Comparison of ENCODE assay signal across 8 cellular contexts in genomic region chr1:206933333-206933945, GRCh38. TPM values are rescaled to one million over a fixed set of nuclear protein-coding genes. Genes with fewer than 3 reads are reported as not detected.
DNase-seq lines count a peak whose midpoint lies in the region; ATAC-seq and TF ChIP-seq lines count a peak whose summit lies in the region.

No MANE protein-coding gene starts in this region.

- CTCF ChIA-PET in BJ (lab: Yijun Ruan, JAX): interaction anchor here (1.0 to 4.6 kb wide), 5 partner anchors 8 to 124 kb away, joined by 3 to 22 read pairs (median 3); partner anchors contain the start of genes FCAMR and PIGR

- ATAC-seq in psoas muscle: peak in 2 of 4 donors; percentile 55 to 62
- no peak for ATAC-seq in HG03159 (IDR thresholded peaks at IDR 0.05; ENCODE audit: unreplicated experiment)
- no peak for ATAC-seq in GM21447 (IDR thresholded peaks at IDR 0.05; ENCODE audit: unreplicated experiment)

- H3K4me3 ChIP-seq in BJ (ENCODE audit: low read depth, low read length) (no peak overlapping the region), HL-60 (replicated peaks; ENCODE audit: insufficient read depth, low read length) (no peak overlapping the region), psoas muscle (no peak overlapping the region)

- TF ChIP-seq CTCF in BJ (IDR thresholded peaks at IDR 0.05; ENCODE audit: insufficient read depth, low read depth, low read length): peak; percentile 59
- TF ChIP-seq CTCF in HL-60 (IDR thresholded peaks at IDR 0.05; ENCODE audit: insufficient read depth, low read length): peak; percentile 63
- TF ChIP-seq CTCF in psoas muscle (IDR thresholded peaks at IDR 0.05): peak; percentile 34

- H3K36me3 ChIP-seq in BJ (ENCODE audit: control insufficient read depth, insufficient read depth, low read length) (no peaks in the 10 kb centered on the region), psoas muscle (ENCODE audit: insufficient read depth in 1 of 2, low read depth in 1 of 2) (no peaks in the 10 kb centered on the region)

- H3K27me3 ChIP-seq in BJ (ENCODE audit: control insufficient read depth, insufficient read depth, low read length) (no peaks in the 10 kb centered on the region), HL-60 (ENCODE audit: insufficient read depth, poor library complexity, severe bottlenecking) (no peaks in the 10 kb centered on the region), psoas muscle (ENCODE audit: insufficient read depth in 3 of 3, low read length in 2 of 3) (no peaks in the 10 kb centered on the region)

- H3K4me1 ChIP-seq in psoas muscle: no peaks in the 10 kb centered on the region

- H3K27ac ChIP-seq in HL-60 (replicated peaks): no peak overlapping the region
- H3K27ac ChIP-seq in psoas muscle: no peak overlapping the region

- POLR2A ChIA-PET in BJ (lab: Charles Lee): interaction anchor here (0.7 kb wide), 1 partner anchor 15 kb away, joined by 6 read pairs; no protein-coding TSS in a partner anchor

- H3K9me3 ChIP-seq in psoas muscle: no peaks in the 10 kb centered on the region

- intact Hi-C loops in psoas muscle (cut with DNase I): no loop called here

- DNase-seq in BJ (ENCODE audit: low read depth) (no peak), HL-60 (ENCODE audit: low read depth in 1 of 2, low spot score in 1 of 2) (peak in 1 of 2 experiments; percentile 54), psoas muscle (peak in 1 of 2 donors; percentile 58), A172 (ENCODE audit: low spot score) (no peak)
- DNase-seq in activated CD4-positive, alpha-beta T cell treated with anti-CD3 and anti-CD28 coated beads for 24 hours (ENCODE audit: low read depth in 2 of 2): peak; percentile 60 to 74
- peak; percentile 63 for DNase-seq in effector CD8-positive, alpha-beta T cell (lab: John Stamatoyannopoulos, UW)

- 59 to 69% (median 66%) methylated on average over 8 of the region's 8 CpGs for WGBS in psoas muscle, 3 donors

RNA-seq across cellular contexts. Expression of gene FCMR, which starts 11.7 kb away (rescaled TPM):
- 0.56 and 1.4 TPM in 2 replicates for polyA plus RNA-seq in BJ (2011; rRNA removed)
- 0.41 and 1.8 TPM in 2 replicates for polyA minus RNA-seq in BJ (2011; rRNA and poly(A)+ RNA removed)
- 10 to 100 TPM in 2 of 4 donors, 1 to 10 TPM in 2; 2.3 to 29.5 (median 12.0) TPM for total RNA-seq in psoas muscle
- polyA plus RNA-seq in psoas muscle: 1 to 10 TPM; 1.0 to 8.4 (median 2.2) TPM
- total RNA-seq in A172 (2014; rRNA removed; shearing (Covaris generic)): 3.6 and 4.0 TPM in 2 replicates

RNA-seq across cellular contexts. Expression of gene PIGR, which starts 12.8 kb away (rescaled TPM):
- polyA plus RNA-seq in BJ (2011; rRNA removed) (not detected in 2 replicates), psoas muscle (under 1 TPM; 0.06 to 0.64 (median 0.16) TPM)
- not detected in 2 replicates for polyA minus RNA-seq in BJ (2011; rRNA and poly(A)+ RNA removed)
- total RNA-seq in psoas muscle: under 1 TPM; 0.42 to 0.50 (median 0.49) TPM
- not detected in 2 replicates for total RNA-seq in A172 (2014; rRNA removed; shearing (Covaris generic))

RNA-seq across cellular contexts. Expression of gene IL24, which starts 36.2 kb away (rescaled TPM):
- 0.10 and 0.25 TPM in 2 replicates for polyA plus RNA-seq in BJ (2011; rRNA removed)
- 0.14 TPM in 1 of 2 replicates, not detected in the other for polyA minus RNA-seq in BJ (2011; rRNA and poly(A)+ RNA removed)
- 10 to 100 TPM in 1 of 4 donors, under 1 TPM in 1, not detected in 2; 0.23 to 20.3 TPM for total RNA-seq in psoas muscle
- 1 to 10 TPM in 1 of 3 donors, under 1 TPM in 2; 0.05 to 1.7 (median 0.20) TPM for polyA plus RNA-seq in psoas muscle
- total RNA-seq in A172 (2014; rRNA removed; shearing (Covaris generic)): not detected in 2 replicates

RNA-seq across cellular contexts. Expression of gene FCAMR, which starts 36.8 kb away (rescaled TPM):
- polyA plus RNA-seq in BJ (2011; rRNA removed) (not detected in 2 replicates), psoas muscle (not detected)
- 0.14 TPM in 1 of 2 replicates, not detected in the other for polyA minus RNA-seq in BJ (2011; rRNA and poly(A)+ RNA removed)
- not detected for total RNA-seq in psoas muscle
- total RNA-seq in A172 (2014; rRNA removed; shearing (Covaris generic)): not detected in 2 replicates

Comparison
In these comparisons a context has a peak if more than half of its experiments do, and no peak if none do; other contexts are left out.
1. DNase-seq: peak in activated CD4-positive, alpha-beta T cell treated with anti-CD3 and anti-CD28 coated beads for 24 hours (2 of 2) and effector CD8-positive, alpha-beta T cell (single experiment); none in BJ (single experiment) and A172 (single experiment).
2. Peak in every context shown above with its lines, with median percentiles within 50 percentile points of each other: CTCF ChIP-seq.